In the genomic region with DNA sequence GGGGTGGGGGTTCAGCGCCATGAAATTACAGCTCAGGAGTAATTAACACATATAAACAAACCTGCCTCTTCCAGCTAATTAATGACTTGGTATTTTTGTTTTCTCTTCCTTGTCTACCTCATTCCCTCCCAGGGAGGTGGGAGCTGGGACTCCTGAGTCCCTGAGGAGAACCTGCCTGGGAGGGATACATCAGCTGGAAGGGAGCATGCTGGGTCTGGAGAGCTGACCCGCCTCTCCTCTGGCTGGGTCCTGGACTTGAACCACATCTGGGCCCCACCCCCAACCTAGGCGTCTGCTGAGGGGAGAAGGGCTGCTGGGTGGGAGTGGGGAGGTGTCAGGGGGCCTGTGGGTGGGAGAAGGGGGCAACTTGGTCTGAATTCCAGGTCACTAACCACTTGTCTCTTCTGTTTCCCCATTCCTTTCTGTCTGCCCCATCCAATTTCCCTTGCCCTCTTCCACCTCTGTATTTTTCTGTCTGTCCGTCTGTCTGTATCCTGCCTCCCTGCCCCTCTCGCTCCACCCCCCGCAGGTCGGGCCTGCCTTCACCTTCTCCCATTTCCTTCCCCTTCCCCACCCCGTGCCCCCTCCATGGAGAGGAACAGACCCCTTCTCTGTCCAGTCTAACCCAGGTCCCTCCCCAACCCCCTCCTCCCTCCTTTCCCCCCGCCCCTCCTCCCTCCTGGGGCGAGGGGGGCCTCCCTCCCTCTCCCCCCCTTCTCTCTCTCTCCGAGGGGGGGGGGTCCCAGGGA, we compare ENCODE assay signal across 12 cellular contexts. TPM values are rescaled to one million over a fixed set of nuclear protein-coding genes. Genes with fewer than 3 reads are reported as not detected.
DNase-seq lines count a peak whose midpoint lies in the region; ATAC-seq and TF ChIP-seq lines count a peak whose summit lies in the region.
"Had no signal": no experiment of that assay in that cellular context is flagged by ENCODE, and none has a peak within 500 bp of the region (broad histone marks: within the 10 kb centered on the region; RNA-seq: fewer than 3 reads in every experiment).

A gene (plus strand): TSS at position 363 of the 749 bp plus-strand sequence. CDS start 411 bp downstream, outside the sequence.

- H3K36me3 ChIP-seq in H7 (replicated peaks; ENCODE audit: control insufficient read depth, insufficient read depth, low read length) = peaks cover 11% of the 10 kb centered on the region
- H3K36me3 ChIP-seq: MG63 had no signal

- ATAC-seq in HG02759 (IDR thresholded peaks at IDR 0.05; ENCODE audit: unreplicated experiment) (no peak), HG02588 (IDR thresholded peaks at IDR 0.05; ENCODE audit: unreplicated experiment) (no peak)

- peak within 1 kb of the TSS; percentile 62 for H3K27ac ChIP-seq in caudate nucleus (ENCODE audit: low read depth, low read length)

- H3K4me3 Mint-ChIP-seq in nephron = peak within 1 kb of the TSS; percentile 66 to 69 (median 68)

- H3K4me3 ChIP-seq in H7 (ENCODE audit: insufficient read depth, low read depth, low read length) = peak within 1 kb of the TSS; percentile 36
- H3K4me3 ChIP-seq: MG63 had no signal

- no peak for TF ChIP-seq CTCF in nephron (IDR thresholded peaks at IDR 0.05; ENCODE audit: unreplicated experiment in 3 of 3)

- H3K9me3 Mint-ChIP-seq in nephron = no peaks in the 10 kb centered on the region

- peaks cover 19% of the 10 kb centered on the region for H3K4me1 Mint-ChIP-seq in nephron

- H3K36me3 Mint-ChIP-seq in nephron (ENCODE audit: low read depth) = peaks cover 22% of the 10 kb centered on the region

- DNase-seq in A172 (ENCODE audit: low spot score) = no peak
- peak; percentile 82 for DNase-seq in H7
- DNase-seq in caudate nucleus (lab: John Stamatoyannopoulos, UW) = no peak
- no peak for DNase-seq in 8988T
- DNase-seq in NCI-H1048 (lab: John Stamatoyannopoulos, UW) = no peak
- DNase-seq: effector memory CD4-positive, alpha-beta T cell; MG63; SHP77 treated with DMSO at 0.1 percent for 48 hours; stomach had no signal

- H3K27ac Mint-ChIP-seq in nephron = no peak within 1 kb of the TSS

- peaks cover 6% of the 10 kb centered on the region for H3K27me3 Mint-ChIP-seq in nephron (ENCODE audit: low read depth)

- H3K27me3 ChIP-seq in H7 (ENCODE audit: control insufficient read depth, insufficient read depth, low read length) = peaks cover 11% of the 10 kb centered on the region
- H3K27me3 ChIP-seq: MG63 had no signal

RNA-seq across cellular contexts. Expression of the gene that starts here (rescaled TPM):
- total RNA-seq in A172 (2014; rRNA removed; shearing (Covaris generic)) = 11.3 and 12.3 TPM in 2 replicates
- 11.6 and 15.7 TPM in 2 replicates for total RNA-seq in H7 (2014; rRNA removed; shearing (Covaris generic))
